In genomic region chr12:19867151-19867550, GRCh38 we compare ENCODE assay signal across 1 cellular context.
TF ChIP-seq lines count a peak whose summit lies in the region.

No MANE protein-coding gene starts in this region.

TF ChIP-seq in neural cell, 6 proteins besides CTCF, POLR2A, EP300 and RAD21 (continued from another document):
- TF ChIP-seq POLR2AphosphoS5 (IDR thresholded peaks at IDR 0.05) (no peak), MXI1 (conservative IDR thresholded peaks at IDR 0.05; ENCODE audit: poor library complexity, severe bottlenecking) (no peak)
